Comparison of ENCODE assay signal across 1 cellular context in genomic region chr14:35353409-35354172, GRCh38.
TF ChIP-seq lines count a peak whose summit lies in the region.

No MANE protein-coding gene starts in this region.

TF ChIP-seq in HepG2, 621 proteins besides CTCF, POLR2A, EP300 and RAD21 (continued from another document and continues in another):
- TF ChIP-seq AHDC1 (CRISPR knock-in tag; IDR thresholded peaks at IDR 0.05; ENCODE audit: borderline replicate concordance) (peak; percentile 78; the same call in 1 of the 2 replicates), ZSCAN29 (CRISPR knock-in tag; conservative IDR thresholded peaks at IDR 0.05) (peak; percentile 80; the same call in 1 of the 2 replicates), IKZF4 (CRISPR knock-in tag; IDR thresholded peaks at IDR 0.05; ENCODE audit: borderline replicate concordance, low read depth, not compliant biosample characterization) (no peak), SIN3A (IDR thresholded peaks at IDR 0.05; ENCODE audit: borderline replicate concordance, low read depth, low read length) (no peak), FLYWCH1 (CRISPR knock-in tag; IDR thresholded peaks at IDR 0.05) (no peak), BHLHE40 (IDR thresholded peaks at IDR 0.05; ENCODE audit: low read length) (no peak), KLF12 (CRISPR knock-in tag; IDR thresholded peaks at IDR 0.05; ENCODE audit: borderline replicate concordance) (no peak), BRCA1 (CRISPR knock-in tag; IDR thresholded peaks at IDR 0.05) (no peak), IRF2 (CRISPR knock-in tag; IDR thresholded peaks at IDR 0.05) (peak; percentile 70; the same call in 1 of the 2 replicates), ZNF350 (CRISPR knock-in tag; IDR thresholded peaks at IDR 0.05; ENCODE audit: borderline replicate concordance, low read depth) (no peak), WIZ (CRISPR knock-in tag; IDR thresholded peaks at IDR 0.05) (no peak), ARID3A (IDR thresholded peaks at IDR 0.05; ENCODE audit: low read depth, low read length) (peak; percentile 79; the same call in 1 of the 2 replicates), KDM3A (CRISPR knock-in tag; IDR thresholded peaks at IDR 0.05; ENCODE audit: low read depth) (no peak), TSC22D2 (CRISPR knock-in tag; IDR thresholded peaks at IDR 0.05; ENCODE audit: borderline replicate concordance) (no peak), BORCS8-MEF2B (CRISPR knock-in tag; IDR thresholded peaks at IDR 0.05) (0 out of 2 replicates have a peak, but pooled peaks have one; percentile 59), NONO (IDR thresholded peaks at IDR 0.05) (no peak), NONO (CRISPR knock-in tag; conservative IDR thresholded peaks at IDR 0.05) (no peak), ZNF550 (CRISPR knock-in tag; IDR thresholded peaks at IDR 0.05; ENCODE audit: borderline replicate concordance) (no peak), ZNF597 (CRISPR knock-in tag; IDR thresholded peaks at IDR 0.05) (no peak), ZNF766 (CRISPR knock-in tag; IDR thresholded peaks at IDR 0.05; ENCODE audit: borderline replicate concordance) (0 out of 2 replicates have a peak, but pooled peaks have one; percentile 25), ZNF713 (CRISPR knock-in tag; IDR thresholded peaks at IDR 0.05) (no peak), PHB2 (IDR thresholded peaks at IDR 0.05; ENCODE audit: partially characterized antibody) (no peak), ZNF230 (CRISPR knock-in tag; IDR thresholded peaks at IDR 0.05) (no peak), YEATS4 (CRISPR knock-in tag; IDR thresholded peaks at IDR 0.05; ENCODE audit: borderline replicate concordance) (no peak), KLF13 (CRISPR knock-in tag; IDR thresholded peaks at IDR 0.05) (no peak), NFE2L1 (CRISPR knock-in tag; IDR thresholded peaks at IDR 0.05; ENCODE audit: borderline replicate concordance) (0 out of 2 replicates have a peak, but pooled peaks have one; percentile 32), NBN (conservative IDR thresholded peaks at IDR 0.05) (no peak), SP5 (CRISPR knock-in tag; IDR thresholded peaks at IDR 0.05; ENCODE audit: borderline replicate concordance, low read depth) (peak; percentile 72), BRD4 (CRISPR knock-in tag; IDR thresholded peaks at IDR 0.05) (no peak), PHF5A (CRISPR knock-in tag; IDR thresholded peaks at IDR 0.05; ENCODE audit: low read depth, unreplicated experiment) (no peak), MEF2D (CRISPR knock-in tag; IDR thresholded peaks at IDR 0.05) (no peak), CREB1 (IDR thresholded peaks at IDR 0.05) (no peak), CREB1 (CRISPR knock-in tag; IDR thresholded peaks at IDR 0.05) (no peak), FOXP4 (CRISPR knock-in tag; IDR thresholded peaks at IDR 0.05) (peak; percentile 78), THAP11 (CRISPR knock-in tag; IDR thresholded peaks at IDR 0.05) (peak; percentile 49; the same call in 1 of the 2 replicates)
- TF ChIP-seq, protein P1, sequence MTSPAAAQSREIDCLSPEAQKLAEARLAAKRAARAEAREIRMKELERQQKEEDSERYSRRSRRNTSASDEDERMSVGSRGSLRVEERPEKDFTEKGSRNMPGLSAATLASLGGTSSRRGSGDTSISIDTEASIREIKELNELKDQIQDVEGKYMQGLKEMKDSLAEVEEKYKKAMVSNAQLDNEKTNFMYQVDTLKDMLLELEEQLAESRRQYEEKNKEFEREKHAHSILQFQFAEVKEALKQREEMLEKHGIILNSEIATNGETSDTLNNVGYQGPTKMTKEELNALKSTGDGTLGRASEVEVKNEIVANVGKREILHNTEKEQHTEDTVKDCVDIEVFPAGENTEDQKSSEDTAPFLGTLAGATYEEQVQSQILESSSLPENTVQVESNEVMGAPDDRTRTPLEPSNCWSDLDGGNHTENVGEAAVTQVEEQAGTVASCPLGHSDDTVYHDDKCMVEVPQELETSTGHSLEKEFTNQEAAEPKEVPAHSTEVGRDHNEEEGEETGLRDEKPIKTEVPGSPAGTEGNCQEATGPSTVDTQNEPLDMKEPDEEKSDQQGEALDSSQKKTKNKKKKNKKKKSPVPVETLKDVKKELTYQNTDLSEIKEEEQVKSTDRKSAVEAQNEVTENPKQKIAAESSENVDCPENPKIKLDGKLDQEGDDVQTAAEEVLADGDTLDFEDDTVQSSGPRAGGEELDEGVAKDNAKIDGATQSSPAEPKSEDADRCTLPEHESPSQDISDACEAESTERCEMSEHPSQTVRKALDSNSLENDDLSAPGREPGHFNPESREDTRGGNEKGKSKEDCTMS (CRISPR knock-in tag; conservative IDR thresholded peaks at IDR 0.05) = no peak
- TF ChIP-seq, protein P2, sequence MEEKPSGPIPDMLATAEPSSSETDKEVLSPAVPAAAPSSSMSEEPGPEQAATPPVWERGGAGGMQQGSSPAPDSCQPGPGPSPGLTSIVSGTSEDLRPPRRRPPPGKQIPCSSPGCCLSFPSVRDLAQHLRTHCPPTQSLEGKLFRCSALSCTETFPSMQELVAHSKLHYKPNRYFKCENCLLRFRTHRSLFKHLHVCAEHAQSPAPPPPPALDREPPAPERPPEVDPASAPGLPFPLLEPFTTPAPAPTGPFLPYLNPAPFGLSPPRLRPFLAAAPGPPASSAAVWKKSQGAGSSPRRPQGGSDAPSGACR (CRISPR knock-in tag; IDR thresholded peaks at IDR 0.05) = peak; percentile 43; the same call in 1 of the 2 replicates
- TF ChIP-seq, protein P3, sequence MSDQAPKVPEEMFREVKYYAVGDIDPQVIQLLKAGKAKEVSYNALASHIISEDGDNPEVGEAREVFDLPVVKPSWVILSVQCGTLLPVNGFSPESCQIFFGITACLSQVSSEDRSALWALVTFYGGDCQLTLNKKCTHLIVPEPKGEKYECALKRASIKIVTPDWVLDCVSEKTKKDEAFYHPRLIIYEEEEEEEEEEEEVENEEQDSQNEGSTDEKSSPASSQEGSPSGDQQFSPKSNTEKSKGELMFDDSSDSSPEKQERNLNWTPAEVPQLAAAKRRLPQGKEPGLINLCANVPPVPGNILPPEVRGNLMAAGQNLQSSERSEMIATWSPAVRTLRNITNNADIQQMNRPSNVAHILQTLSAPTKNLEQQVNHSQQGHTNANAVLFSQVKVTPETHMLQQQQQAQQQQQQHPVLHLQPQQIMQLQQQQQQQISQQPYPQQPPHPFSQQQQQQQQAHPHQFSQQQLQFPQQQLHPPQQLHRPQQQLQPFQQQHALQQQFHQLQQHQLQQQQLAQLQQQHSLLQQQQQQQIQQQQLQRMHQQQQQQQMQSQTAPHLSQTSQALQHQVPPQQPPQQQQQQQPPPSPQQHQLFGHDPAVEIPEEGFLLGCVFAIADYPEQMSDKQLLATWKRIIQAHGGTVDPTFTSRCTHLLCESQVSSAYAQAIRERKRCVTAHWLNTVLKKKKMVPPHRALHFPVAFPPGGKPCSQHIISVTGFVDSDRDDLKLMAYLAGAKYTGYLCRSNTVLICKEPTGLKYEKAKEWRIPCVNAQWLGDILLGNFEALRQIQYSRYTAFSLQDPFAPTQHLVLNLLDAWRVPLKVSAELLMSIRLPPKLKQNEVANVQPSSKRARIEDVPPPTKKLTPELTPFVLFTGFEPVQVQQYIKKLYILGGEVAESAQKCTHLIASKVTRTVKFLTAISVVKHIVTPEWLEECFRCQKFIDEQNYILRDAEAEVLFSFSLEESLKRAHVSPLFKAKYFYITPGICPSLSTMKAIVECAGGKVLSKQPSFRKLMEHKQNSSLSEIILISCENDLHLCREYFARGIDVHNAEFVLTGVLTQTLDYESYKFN (CRISPR knock-in tag; conservative IDR thresholded peaks at IDR 0.05) = peak; percentile 79
- TF ChIP-seq, protein P4, sequence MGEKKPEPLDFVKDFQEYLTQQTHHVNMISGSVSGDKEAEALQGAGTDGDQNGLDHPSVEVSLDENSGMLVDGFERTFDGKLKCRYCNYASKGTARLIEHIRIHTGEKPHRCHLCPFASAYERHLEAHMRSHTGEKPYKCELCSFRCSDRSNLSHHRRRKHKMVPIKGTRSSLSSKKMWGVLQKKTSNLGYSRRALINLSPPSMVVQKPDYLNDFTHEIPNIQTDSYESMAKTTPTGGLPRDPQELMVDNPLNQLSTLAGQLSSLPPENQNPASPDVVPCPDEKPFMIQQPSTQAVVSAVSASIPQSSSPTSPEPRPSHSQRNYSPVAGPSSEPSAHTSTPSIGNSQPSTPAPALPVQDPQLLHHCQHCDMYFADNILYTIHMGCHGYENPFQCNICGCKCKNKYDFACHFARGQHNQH (CRISPR knock-in tag; IDR thresholded peaks at IDR 0.05) = peak; percentile 84; the same call in 1 of the 2 replicates
- TF ChIP-seq, protein P5, sequence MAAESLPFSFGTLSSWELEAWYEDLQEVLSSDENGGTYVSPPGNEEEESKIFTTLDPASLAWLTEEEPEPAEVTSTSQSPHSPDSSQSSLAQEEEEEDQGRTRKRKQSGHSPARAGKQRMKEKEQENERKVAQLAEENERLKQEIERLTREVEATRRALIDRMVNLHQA (CRISPR knock-in tag; IDR thresholded peaks at IDR 0.05) = no peak
- TF ChIP-seq, protein P6, sequence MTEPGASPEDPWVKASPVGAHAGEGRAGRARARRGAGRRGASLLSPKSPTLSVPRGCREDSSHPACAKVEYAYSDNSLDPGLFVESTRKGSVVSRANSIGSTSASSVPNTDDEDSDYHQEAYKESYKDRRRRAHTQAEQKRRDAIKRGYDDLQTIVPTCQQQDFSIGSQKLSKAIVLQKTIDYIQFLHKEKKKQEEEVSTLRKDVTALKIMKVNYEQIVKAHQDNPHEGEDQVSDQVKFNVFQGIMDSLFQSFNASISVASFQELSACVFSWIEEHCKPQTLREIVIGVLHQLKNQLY (CRISPR knock-in tag; IDR thresholded peaks at IDR 0.05) = peak; percentile 68
